11 cellular contexts compared by ENCODE assay signal in the genomic region with DNA sequence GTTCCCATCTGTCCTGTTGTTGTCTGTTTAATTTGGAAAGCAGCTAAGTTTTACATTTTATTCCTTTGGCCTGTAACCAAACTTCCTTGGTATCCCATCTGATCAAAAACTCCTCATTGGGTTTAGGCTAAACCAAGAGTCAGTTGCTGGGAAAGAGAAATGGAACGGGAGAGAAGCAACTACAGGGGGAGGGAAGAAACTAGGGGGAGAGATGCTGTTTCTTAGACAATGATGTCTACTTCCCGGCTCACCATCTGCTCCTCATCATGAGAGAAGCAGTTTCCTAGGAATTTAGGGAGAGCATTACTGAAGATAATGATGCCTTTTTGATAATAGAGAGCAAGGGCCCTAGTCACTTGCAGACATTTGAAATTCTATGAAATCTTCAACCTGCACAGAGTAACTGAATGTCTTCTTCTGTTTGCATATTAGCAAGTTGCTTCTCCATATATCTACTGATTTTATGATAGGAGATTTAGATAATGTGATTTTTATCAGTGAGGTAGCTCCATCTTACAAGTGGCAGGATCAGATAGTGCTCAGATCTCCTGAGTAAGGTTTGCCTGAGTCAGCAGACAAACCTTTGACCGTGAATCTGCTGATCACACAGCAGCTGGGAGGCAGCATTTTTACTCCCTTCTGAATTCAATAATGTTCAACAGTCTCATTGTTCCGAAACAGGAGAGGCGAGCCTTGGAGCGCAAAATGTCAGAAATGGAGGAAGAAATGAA.
DNase-seq lines count a peak whose midpoint lies in the region; ATAC-seq lines count a peak whose summit lies in the region.
"Had no signal": no experiment of that assay in that cellular context is flagged by ENCODE, and none has a peak within 500 bp of the region (broad histone marks: within the 10 kb centered on the region; RNA-seq: fewer than 3 reads in every experiment).

No MANE protein-coding gene starts in this region.

- peaks cover 29% of the 10 kb centered on the region for H3F3A ChIP-seq in GM23248 (ENCODE audit: insufficient read depth)

- H3K4me3 ChIP-seq in GM23248 = no peak overlapping the region
- H3K4me3 ChIP-seq in adipocyte (ENCODE audit: low read length) = peak overlapping the region; percentile 15

- intact Hi-C loops in sciatic nerve (cut with DNase I) = no loop called here

- H3K4me2 ChIP-seq in GM23248 (ENCODE audit: unreplicated experiment) = peak overlapping the region; percentile 46

- ATAC-seq in sciatic nerve = peak; percentile 64
- no peak for ATAC-seq in HG03520 (IDR thresholded peaks at IDR 0.05; ENCODE audit: unreplicated experiment)
- ATAC-seq: activated CD4-positive, alpha-beta T cell treated with anti-CD3 and anti-CD28 coated beads for 36 hours had no signal

- 53% methylated on average over 6 of the region's 6 CpGs for whole genome bisulfite sequencing in GM23248 (ENCODE audit: low coverage in 1 of 2, low lambda C conversion rate in 2 of 2, missing lambda C conversion rate in 2 of 2), 2 experiments

- in situ Hi-C loops in GM23248 (cut with MboI) = no loop called here

- H3K9me2 ChIP-seq in GM23248 (ENCODE audit: insufficient read depth) = no peaks in the 10 kb centered on the region

- H2AFZ ChIP-seq in GM23248 = no peak overlapping the region

- H3K9me3 ChIP-seq in GM23248 (ENCODE audit: low read depth) = no peaks in the 10 kb centered on the region
- H3K9me3 ChIP-seq in adipocyte (ENCODE audit: control insufficient read depth, low read length) = no peaks in the 10 kb centered on the region

- H3K36me3 ChIP-seq in GM23248 (ENCODE audit: low read depth) (no peaks in the 10 kb centered on the region), adipocyte (ENCODE audit: control insufficient read depth, insufficient read depth, low read length, severe bottlenecking) (peaks cover 25% of the 10 kb centered on the region)

- H3K27me3 ChIP-seq in GM23248 (replicated peaks; ENCODE audit: insufficient read depth) = no peaks in the 10 kb centered on the region
- H3K27me3 ChIP-seq in adipocyte (replicated peaks; ENCODE audit: control insufficient read depth, insufficient read depth, low read length) = no peaks in the 10 kb centered on the region

- DNase-seq in GM23248 (peak; percentile 46), adipocyte (ENCODE audit: low read depth) (no peak), iris pigment epithelial cell (ENCODE audit: low read depth) (peak; percentile 65), sciatic nerve (ENCODE audit: low spot score) (no peak), CD1c-positive myeloid dendritic cell (ENCODE audit: extremely low spot score) (no peak), NCI-H510A treated with DMSO at 0.1 percent for 48 hours (lab: John Stamatoyannopoulos, UW) (no peak), hypothalamus (lab: John Stamatoyannopoulos, UW) (no peak)
- DNase-seq: activated CD4-positive, alpha-beta T cell treated with anti-CD3 and anti-CD28 coated beads for 36 hours; central memory CD4-positive, alpha-beta T cell; posterior cingulate gyrus had no signal

- H3K79me2 ChIP-seq in GM23248 (ENCODE audit: insufficient read depth) = no peaks in the 10 kb centered on the region

- peak overlapping the region; percentile 19; the same call in 1 of the 2 replicates for H3K27ac ChIP-seq in GM23248

- H3K4me1 ChIP-seq in GM23248 (ENCODE audit: insufficient read depth) (peaks cover 36% of the 10 kb centered on the region), adipocyte (ENCODE audit: control insufficient read depth, insufficient read depth, low read length) (peaks cover 53% of the 10 kb centered on the region)

- H4K20me1 ChIP-seq in GM23248 (ENCODE audit: insufficient read depth) = no peaks in the 10 kb centered on the region

- H3K9ac ChIP-seq in GM23248 (no peak overlapping the region), adipocyte (ENCODE audit: low read length) (peak overlapping the region; percentile 34)

Comparison
In these comparisons a context has a peak if more than half of its experiments do, and no peak if none do; other contexts are left out.
1. DNase-seq: peak in GM23248 (single experiment) and iris pigment epithelial cell (single experiment); none in adipocyte (single experiment), sciatic nerve (single experiment), CD1c-positive myeloid dendritic cell (single experiment), NCI-H510A treated with DMSO at 0.1 percent for 48 hours (single experiment) and hypothalamus (0 of 51).